26 cellular contexts compared by ENCODE assay signal in genomic region chr3:85476891-85477495, GRCh38.
A peak's percentile ranks its signal among the peaks of the same experiment; 100 is the strongest.
DNase-seq lines count a peak whose midpoint lies in the region; ATAC-seq, FAIRE-seq and TF ChIP-seq lines count a peak whose summit lies in the region.
"Had no signal": no experiment of that assay in that cellular context is flagged by ENCODE, and none has a peak within 500 bp of the region (broad histone marks: within the 10 kb centered on the region; RNA-seq: fewer than 3 reads in every experiment).

No MANE protein-coding gene starts in this region.

- H3K4me3 Mint-ChIP-seq in T-helper 2 cell treated with Interferon-gamma antibody and Interleukin-4, amounts not matched to agents 5 μg/mL and 100 μg/mL, for 36 hours = no peak overlapping the region
- H3K4me3 Mint-ChIP-seq: activated CD8-positive, alpha-beta T cell treated with anti-CD3 and anti-CD28 coated beads for 36 hours; activated naive CD4-positive, alpha-beta T cell treated with anti-CD3 and anti-CD28 coated beads for 36 hours; IgD-negative memory B cell; naive thymus-derived CD4-positive, alpha-beta T cell; stimulated activated naive B cell treated with anti-CD40 and anti-IgM and Interleukin-4, amounts not matched to agents 10 μg/mL and 1 μg/mL and 100 μg/mL, for 72 hours had no signal

- H3K36me3 ChIP-seq in gastrocnemius medialis = no peaks in the 10 kb centered on the region
- no peaks in the 10 kb centered on the region for H3K36me3 ChIP-seq in PC-3 (ENCODE audit: low read depth, low read length)
- H3K36me3 ChIP-seq: brain microvascular endothelial cell, heart left ventricle had no signal

- H3K79me2 ChIP-seq in PC-3 (ENCODE audit: low read length) = no peaks in the 10 kb centered on the region

- ATAC-seq in gastrocnemius medialis = peak; percentile 36 to 80
- ATAC-seq in PC-3 = no peak
- ATAC-seq: activated CD8-positive, alpha-beta T cell treated with anti-CD3 and anti-CD28 coated beads for 36 hours; heart left ventricle; naive thymus-derived CD4-positive, alpha-beta T cell; stimulated activated naive B cell treated with anti-CD40 and anti-IgM and Interleukin-4, amounts not matched to agents 10 μg/mL and 1 μg/mL and 100 μg/mL, for 72 hours had no signal

- peak; percentile 37 for FAIRE-seq in frontal cortex (lab: Jason Lieb, UNC)
- FAIRE-seq: G401.6, kidney, small intestine had no signal

- no peaks in the 10 kb centered on the region for H3K27me3 ChIP-seq in gastrocnemius medialis
- no peaks in the 10 kb centered on the region for H3K27me3 ChIP-seq in PC-3 (ENCODE audit: low read length)
- H3K27me3 ChIP-seq: brain microvascular endothelial cell, heart left ventricle had no signal

- no peak overlapping the region for H3K4me2 ChIP-seq in PC-3 (ENCODE audit: low read length)

- DNase-seq in NCI-H69 (lab: John Stamatoyannopoulos, UW) (peak; percentile 78), astrocyte of the cerebellum (ENCODE audit: low read depth) (peak; percentile 12), frontal cortex (ENCODE audit: low spot score in 2 of 2) (no peak), gastrocnemius medialis (no peak), PC-3 (no peak)
- DNase-seq in activated CD4-positive, alpha-beta T cell treated with anti-CD3 and anti-CD28 coated beads, Interleukin-2, amount 50 U/mL, for 48 hours = no peak
- no peak for DNase-seq in T-helper 2 cell treated with Interferon-gamma antibody and Interleukin-4, amounts not matched to agents 5 μg/mL and 100 μg/mL, for 36 hours (ENCODE audit: low spot score)
- DNase-seq: activated CD4-positive, alpha-beta T cell treated with anti-CD3 and anti-CD28 coated beads for 1 hour; activated CD8-positive, alpha-beta memory T cell treated with anti-CD3 and anti-CD28 coated beads, Interleukin-2, amount 50 U/mL, for 48 hours; activated CD8-positive, alpha-beta T cell treated with anti-CD3 and anti-CD28 coated beads for 36 hours; activated naive CD4-positive, alpha-beta T cell treated with anti-CD3 and anti-CD28 coated beads for 36 hours; brain microvascular endothelial cell; C1 segment of cervical spinal cord; GM23248; heart left ventricle; kidney; midbrain; naive thymus-derived CD4-positive, alpha-beta T cell; NCI-H1694; NCI-H446 treated with DMSO at 0.1 percent for 48 hours; nucleus accumbens; small intestine; stimulated activated naive B cell treated with anti-CD40 and anti-IgM and Interleukin-4, amounts not matched to agents 10 μg/mL and 1 μg/mL and 100 μg/mL, for 72 hours; substantia nigra had no signal

- no peaks in the 10 kb centered on the region for H4K20me1 ChIP-seq in PC-3 (ENCODE audit: low read length)

- no peaks in the 10 kb centered on the region for H3F3A ChIP-seq in PC-3 (ENCODE audit: low read length, unreplicated experiment)

- no peak overlapping the region for H2AFZ ChIP-seq in PC-3 (ENCODE audit: low read length)
- H2AFZ ChIP-seq: GM23248 had no signal

- TF ChIP-seq POLR2A in gastrocnemius medialis (IDR thresholded peaks at IDR 0.05) = no peak

- no peaks in the 10 kb centered on the region for H3K36me3 Mint-ChIP-seq in T-helper 2 cell treated with Interferon-gamma antibody and Interleukin-4, amounts not matched to agents 5 μg/mL and 100 μg/mL, for 36 hours (ENCODE audit: low read depth)
- H3K36me3 Mint-ChIP-seq: IgD-negative memory B cell; naive thymus-derived CD4-positive, alpha-beta T cell; stimulated activated naive B cell treated with anti-CD40 and anti-IgM and Interleukin-4, amounts not matched to agents 10 μg/mL and 1 μg/mL and 100 μg/mL, for 72 hours had no signal

- TF ChIP-seq CTCF in astrocyte of the cerebellum (IDR thresholded peaks at IDR 0.05; ENCODE audit: low read depth, low read length, missing control alignments) (no peak), gastrocnemius medialis (IDR thresholded peaks at IDR 0.05 in 4 of 5, conservative IDR thresholded peaks at IDR 0.05 in 1 of 5) (no peak), PC-3 (conservative IDR thresholded peaks at IDR 0.05; ENCODE audit: low read depth, low read length) (no peak)

- in situ Hi-C loops in astrocyte of the cerebellum (cut with HindIII; ENCODE audit: low sequenced_read_pairs) = no loop called here
- in situ Hi-C loops in gastrocnemius medialis (cut with MboI; ENCODE audit: low sequenced_read_pairs in 4 of 4) = no loop called here

- BruUV-seq in PC-3 (replicated peaks; lab: Mats Ljungman, UMichigan) = no TSS peak

- H3K27ac ChIP-seq in gastrocnemius medialis (peak overlapping the region in 2 of 4 donors; percentile 11 to 58), PC-3 (ENCODE audit: low read length) (no peak overlapping the region)
- H3K27ac ChIP-seq: brain microvascular endothelial cell, GM23248, heart left ventricle had no signal

- intact Hi-C loops in gastrocnemius medialis (cut with DNase I; ENCODE audit: low total_unique reads) (no loop called here), PC-3 (cut with micrococcal nuclease) (no loop called here)

- no peak overlapping the region for H3K9ac ChIP-seq in PC-3 (ENCODE audit: low read length)
- H3K9ac ChIP-seq: GM23248 had no signal

- POLR2A ChIA-PET in PC-3 (lab: Charles Lee; ENCODE audit: unreplicated experiment) = no interaction called here

- CTCF ChIA-PET in PC-3 (lab: Charles Lee) = no interaction called here

- H3K27me3 Mint-ChIP-seq in T-helper 2 cell treated with Interferon-gamma antibody and Interleukin-4, amounts not matched to agents 5 μg/mL and 100 μg/mL, for 36 hours (ENCODE audit: low read depth) = no peaks in the 10 kb centered on the region
- H3K27me3 Mint-ChIP-seq: activated CD8-positive, alpha-beta T cell treated with anti-CD3 and anti-CD28 coated beads for 36 hours; IgD-negative memory B cell; naive thymus-derived CD4-positive, alpha-beta T cell; stimulated activated naive B cell treated with anti-CD40 and anti-IgM and Interleukin-4, amounts not matched to agents 10 μg/mL and 1 μg/mL and 100 μg/mL, for 72 hours had no signal

- H3K9me3 Mint-ChIP-seq in T-helper 2 cell treated with Interferon-gamma antibody and Interleukin-4, amounts not matched to agents 5 μg/mL and 100 μg/mL, for 36 hours = peaks cover 3% of the 10 kb centered on the region
- H3K9me3 Mint-ChIP-seq: activated CD8-positive, alpha-beta T cell treated with anti-CD3 and anti-CD28 coated beads for 36 hours; stimulated activated naive B cell treated with anti-CD40 and anti-IgM and Interleukin-4, amounts not matched to agents 10 μg/mL and 1 μg/mL and 100 μg/mL, for 72 hours had no signal

- no peaks in the 10 kb centered on the region for H3K9me3 ChIP-seq in gastrocnemius medialis
- H3K9me3 ChIP-seq in PC-3 (ENCODE audit: low read length) = no peaks in the 10 kb centered on the region
- H3K9me3 ChIP-seq: heart left ventricle had no signal

- peaks cover 6 to 17% of the 10 kb centered on the region in 2 donors for H3K4me1 ChIP-seq in gastrocnemius medialis
- H3K4me1 ChIP-seq in PC-3 (ENCODE audit: insufficient read depth, low read length) = peaks cover 10% of the 10 kb centered on the region

- H3K4me1 Mint-ChIP-seq in T-helper 2 cell treated with Interferon-gamma antibody and Interleukin-4, amounts not matched to agents 5 μg/mL and 100 μg/mL, for 36 hours (ENCODE audit: low read depth) = no peaks in the 10 kb centered on the region
- H3K4me1 Mint-ChIP-seq: naive thymus-derived CD4-positive, alpha-beta T cell; stimulated activated naive B cell treated with anti-CD40 and anti-IgM and Interleukin-4, amounts not matched to agents 10 μg/mL and 1 μg/mL and 100 μg/mL, for 72 hours had no signal

- H3K27ac Mint-ChIP-seq in T-helper 2 cell treated with Interferon-gamma antibody and Interleukin-4, amounts not matched to agents 5 μg/mL and 100 μg/mL, for 36 hours = no peak overlapping the region
- H3K27ac Mint-ChIP-seq: activated CD8-positive, alpha-beta T cell treated with anti-CD3 and anti-CD28 coated beads for 36 hours; activated naive CD4-positive, alpha-beta T cell treated with anti-CD3 and anti-CD28 coated beads for 36 hours; IgD-negative memory B cell; naive thymus-derived CD4-positive, alpha-beta T cell; stimulated activated naive B cell treated with anti-CD40 and anti-IgM and Interleukin-4, amounts not matched to agents 10 μg/mL and 1 μg/mL and 100 μg/mL, for 72 hours had no signal

- no peak overlapping the region for H3K4me3 ChIP-seq in astrocyte of the cerebellum (ENCODE audit: low read depth, low read length)
- H3K4me3 ChIP-seq in gastrocnemius medialis = peak overlapping the region; percentile 0 to 41 (median 18)
- no peak overlapping the region for H3K4me3 ChIP-seq in PC-3 (ENCODE audit: low read length)
- H3K4me3 ChIP-seq: GM23248, heart left ventricle had no signal

- H3K9me2 ChIP-seq in PC-3 (replicated peaks; ENCODE audit: low read length) = no peaks in the 10 kb centered on the region

Comparison
In these comparisons a context has a peak if more than half of its experiments do, and no peak if none do; other contexts are left out.
1. DNase-seq: peak in NCI-H69 (single experiment) and astrocyte of the cerebellum (single experiment); none in frontal cortex (0 of 2), gastrocnemius medialis (0 of 2), activated CD4-positive, alpha-beta T cell treated with anti-CD3 and anti-CD28 coated beads, Interleukin-2, amount 50 U/mL, for 48 hours (0 of 2), PC-3 (single experiment) and T-helper 2 cell treated with Interferon-gamma antibody and Interleukin-4, amounts not matched to agents 5 μg/mL and 100 μg/mL, for 36 hours (single experiment).
2. H3K4me3 ChIP-seq: peak in gastrocnemius medialis (4 of 4); none in astrocyte of the cerebellum (single experiment) and PC-3 (single experiment).